9 cellular contexts compared by ENCODE assay signal in genomic region chr11:62326719-62327118, GRCh38. TPM values are rescaled to one million over a fixed set of nuclear protein-coding genes. Genes with fewer than 3 reads are reported as not detected.
"Had no signal": no experiment of that assay in that cellular context is flagged by ENCODE, and none has a peak within 500 bp of the region (broad histone marks: within the 10 kb centered on the region; RNA-seq: fewer than 3 reads in every experiment).

No MANE protein-coding gene starts in this region.

RNA-seq across cellular contexts. Expression of gene SCGB1D4, which starts 27.8 kb away (rescaled TPM):
- total RNA-seq: activated CD4-positive, alpha-beta memory T cell treated with anti-CD3 and anti-CD28 coated beads, Interleukin-2, amount 10 ng/mL, durations not matched to agents 7 days and 5 days; activated CD8-positive, alpha-beta memory T cell treated with anti-CD3 and anti-CD28 coated beads, Interleukin-2, amount 10 ng/mL, durations not matched to agents 7 days and 5 days; bronchial epithelial cell; MCF 10A; NCI-H460; PC-3; Peyer's patch; SJSA1 had no signal
- polyA plus RNA-seq: SK-N-SH had no signal

RNA-seq across cellular contexts. Expression of gene SCGB2A2, which starts 56.8 kb away (rescaled TPM):
- total RNA-seq: activated CD4-positive, alpha-beta memory T cell treated with anti-CD3 and anti-CD28 coated beads, Interleukin-2, amount 10 ng/mL, durations not matched to agents 7 days and 5 days; activated CD8-positive, alpha-beta memory T cell treated with anti-CD3 and anti-CD28 coated beads, Interleukin-2, amount 10 ng/mL, durations not matched to agents 7 days and 5 days; bronchial epithelial cell; MCF 10A; NCI-H460; PC-3; Peyer's patch; SJSA1 had no signal
- polyA plus RNA-seq: SK-N-SH had no signal
